14 cellular contexts compared by ENCODE assay signal in genomic region chr1:203858055-203858454, GRCh38. TPM values are rescaled to one million over a fixed set of nuclear protein-coding genes. Genes with fewer than 3 reads are reported as not detected.
DNase-seq lines count a peak whose midpoint lies in the region; ATAC-seq, FAIRE-seq and TF ChIP-seq lines count a peak whose summit lies in the region.
"Had no signal": no experiment of that assay in that cellular context is flagged by ENCODE, and none has a peak within 500 bp of the region (broad histone marks: within the 10 kb centered on the region; RNA-seq: fewer than 3 reads in every experiment).

No MANE protein-coding gene starts in this region.

- no peak for FAIRE-seq in GM12891 (lab: Jason Lieb, UNC)

- peaks cover 42% of the 10 kb centered on the region for H3K4me1 ChIP-seq in SJSA1 (replicated peaks)
- H3K4me1 ChIP-seq in effector memory CD4-positive, alpha-beta T cell (ENCODE audit: control insufficient read depth, insufficient read depth, low read length, poor library complexity, severe bottlenecking), result peaks cover 10% of the 10 kb centered on the region

- no peak for TF ChIP-seq POLR2A in GM12891 (IDR thresholded peaks at IDR 0.05; ENCODE audit: low read depth, low read length)

- no peak for TF ChIP-seq CTCF in fibroblast of mammary gland (conservative IDR thresholded peaks at IDR 0.05; ENCODE audit: control insufficient read depth, insufficient read depth, low read depth, low read length)

- no peaks in the 10 kb centered on the region for H3K9me3 ChIP-seq in SJSA1 (replicated peaks)
- H3K9me3 ChIP-seq in effector memory CD4-positive, alpha-beta T cell (ENCODE audit: control insufficient read depth, low read length), result no peaks in the 10 kb centered on the region
- H3K9me3 ChIP-seq: suprapubic skin had no signal

- H3K27ac ChIP-seq in SJSA1, result peak overlapping the region; percentile 23
- H3K27ac ChIP-seq in effector memory CD4-positive, alpha-beta T cell (ENCODE audit: insufficient read depth, low read length, poor library complexity, severe bottlenecking), result no peak overlapping the region
- H3K27ac ChIP-seq: suprapubic skin had no signal

- peaks cover 33% of the 10 kb centered on the region for H3K36me3 ChIP-seq in SJSA1
- H3K36me3 ChIP-seq in effector memory CD4-positive, alpha-beta T cell (ENCODE audit: control insufficient read depth, insufficient read depth, low read length), result peaks cover 4% of the 10 kb centered on the region

- H3K4me3 ChIP-seq in SJSA1, result no peak overlapping the region
- no peak overlapping the region for H3K4me3 ChIP-seq in fibroblast of mammary gland (ENCODE audit: control insufficient read depth, low read depth, low read length)
- H3K4me3 ChIP-seq in effector memory CD4-positive, alpha-beta T cell (ENCODE audit: insufficient read depth, low read depth, low read length, poor library complexity, severe bottlenecking), result no peak overlapping the region
- H3K4me3 ChIP-seq: suprapubic skin had no signal

- no peak for ATAC-seq in HG03571 (IDR thresholded peaks at IDR 0.05; ENCODE audit: unreplicated experiment)
- ATAC-seq: natural killer cell had no signal

- DNase-seq in GM04503 (ENCODE audit: low read depth) (peak; percentile 60), SJSA1 (ENCODE audit: low read depth in 1 of 2, low spot score in 2 of 2) (peak; percentile 61 to 69), fibroblast of mammary gland (ENCODE audit: low read depth) (peak; percentile 64), pulmonary artery endothelial cell (ENCODE audit: low read depth, low spot score) (peak; percentile 26), GM12891 (ENCODE audit: insufficient read length, low spot score) (no peak)
- no peak for DNase-seq in effector memory CD4-positive, alpha-beta T cell
- DNase-seq in activated naive CD4-positive, alpha-beta T cell treated with Interleukin-2 at 50 U/mL for 16 hours, result no peak
- DNase-seq: activated CD4-positive, CD25-positive, alpha-beta regulatory T cell treated with anti-CD3 and anti-CD28 coated beads, Interleukin-2, amount 50 U/mL, for 72 hours; activated gamma-delta T cell; natural killer cell; NCI-H2227 treated with DMSO at 0.1 percent for 48 hours; SHP77 had no signal

- no peaks in the 10 kb centered on the region for H3K27me3 ChIP-seq in SJSA1 (replicated peaks)
- H3K27me3 ChIP-seq in effector memory CD4-positive, alpha-beta T cell (replicated peaks; ENCODE audit: control insufficient read depth, insufficient read depth, low read length, poor library complexity, severe bottlenecking), result no peaks in the 10 kb centered on the region
- H3K27me3 ChIP-seq: suprapubic skin had no signal

TF ChIP-seq in GM12891, 5 proteins besides CTCF, POLR2A, EP300 and RAD21:
- TF ChIP-seq PAX5 (IDR thresholded peaks at IDR 0.05; ENCODE audit: insufficient read depth, low read length, severe bottlenecking) (no peak), TAF1 (IDR thresholded peaks at IDR 0.05; ENCODE audit: low read depth, low read length) (no peak), SPI1 (IDR thresholded peaks at IDR 0.05; ENCODE audit: low read depth, low read length) (no peak), POU2F2 (IDR thresholded peaks at IDR 0.05; ENCODE audit: low read depth, low read length) (no peak)
TF ChIP-seq in GM12891: peak in this region for 0.

RNA-seq across cellular contexts. Expression of gene SNRPE, which starts 3.3 kb away (rescaled TPM):
- 132 and 160 TPM in 2 replicates for total RNA-seq in SJSA1 (2014; rRNA removed; shearing (Covaris generic))
- 86.9 and 109 TPM in 2 replicates for total RNA-seq in pulmonary artery endothelial cell
- polyA plus RNA-seq in GM12891 (2012; ENCODE audit: low read depth, missing spikeins), result 361 TPM

Comparison
In these comparisons a context has a peak if more than half of its experiments do, and no peak if none do; other contexts are left out.
1. DNase-seq: peak in GM04503 (single experiment), SJSA1 (2 of 2), fibroblast of mammary gland (single experiment) and pulmonary artery endothelial cell (single experiment); none in effector memory CD4-positive, alpha-beta T cell (0 of 3), GM12891 (single experiment) and activated naive CD4-positive, alpha-beta T cell treated with Interleukin-2 at 50 U/mL for 16 hours (single experiment).